In genomic region chr5:14177651-14178050, GRCh38 we compare ENCODE assay signal across 1 cellular context.
TF ChIP-seq lines count a peak whose summit lies in the region.

No MANE protein-coding gene starts in this region.

TF ChIP-seq in HCT116, 20 proteins besides CTCF, POLR2A, EP300 and RAD21 (continued from another document):
- TF ChIP-seq ZBTB33 (IDR thresholded peaks at IDR 0.05; ENCODE audit: extremely low read depth, insufficient replicate concordance, low read length), result no peak
- TF ChIP-seq REST (IDR thresholded peaks at IDR 0.05; ENCODE audit: low read depth), result no peak
- TF ChIP-seq SIN3A (IDR thresholded peaks at IDR 0.05; ENCODE audit: low read depth), result no peak
- TF ChIP-seq SP1 (IDR thresholded peaks at IDR 0.05; ENCODE audit: low read depth), result no peak
- no peak for TF ChIP-seq CEBPB (IDR thresholded peaks at IDR 0.05; ENCODE audit: low read depth)
- no peak for TF ChIP-seq FOSL1 (IDR thresholded peaks at IDR 0.05; ENCODE audit: low read depth)
- no peak for TF ChIP-seq EGR1 (IDR thresholded peaks at IDR 0.05; ENCODE audit: low read depth)
- TF ChIP-seq YY1 (IDR thresholded peaks at IDR 0.05; ENCODE audit: extremely low read depth, insufficient replicate concordance, low read depth, low read length), result no peak
- TF ChIP-seq EZH2phosphoT487 (IDR thresholded peaks at IDR 0.05; ENCODE audit: borderline replicate concordance), result no peak
- no peak for TF ChIP-seq JUND (IDR thresholded peaks at IDR 0.05)
- TF ChIP-seq EZH2 (IDR thresholded peaks at IDR 0.05), result no peak
- no peak for TF ChIP-seq ZFX (IDR thresholded peaks at IDR 0.05)
- no peak for TF ChIP-seq ELF1 (IDR thresholded peaks at IDR 0.05; ENCODE audit: borderline replicate concordance, low read depth)
- TF ChIP-seq MAX (IDR thresholded peaks at IDR 0.05), result no peak
- TF ChIP-seq TCF7L2 (IDR thresholded peaks at IDR 0.05; ENCODE audit: borderline replicate concordance, extremely low read depth, insufficient read depth, insufficient read length), result no peak
- TF ChIP-seq CBX3 (IDR thresholded peaks at IDR 0.05; ENCODE audit: low read depth), result no peak
- no peak for TF ChIP-seq ZNF274 (IDR thresholded peaks at IDR 0.05; ENCODE audit: low read depth, low read length)
- TF ChIP-seq POLR2AphosphoS5 (IDR thresholded peaks at IDR 0.05; ENCODE audit: low read depth, low read length), result no peak
- no peak for TF ChIP-seq SRF (IDR thresholded peaks at IDR 0.05; ENCODE audit: low read depth)
TF ChIP-seq in HCT116: peak in this region for 0.
